Comparison of ENCODE assay signal across 22 cellular contexts in the genomic region with DNA sequence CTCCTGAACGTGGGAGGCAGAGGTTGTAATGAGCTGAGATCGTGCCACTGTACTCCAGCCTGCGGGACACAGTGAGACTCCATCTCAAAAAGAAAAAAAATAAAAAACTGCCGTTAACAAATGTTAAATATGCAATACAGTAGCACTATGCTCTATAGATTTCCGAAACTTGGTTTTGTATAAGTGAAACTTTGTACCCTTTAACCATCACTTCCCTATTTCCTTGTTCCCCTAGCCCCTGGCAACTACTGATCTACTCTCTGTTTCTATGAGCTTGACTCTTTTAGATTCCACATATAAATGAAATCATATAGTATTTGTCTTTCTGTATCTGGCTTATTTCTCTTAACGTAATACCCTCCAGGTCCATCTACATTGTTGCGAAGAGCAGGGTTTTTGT.
DNase-seq lines count a peak whose midpoint lies in the region; ATAC-seq lines count a peak whose summit lies in the region.
"Had no signal": no experiment of that assay in that cellular context is flagged by ENCODE, and none has a peak within 500 bp of the region (broad histone marks: within the 10 kb centered on the region; RNA-seq: fewer than 3 reads in every experiment).

No MANE protein-coding gene starts in this region.

- ATAC-seq in GM18909 (IDR thresholded peaks at IDR 0.05; ENCODE audit: poor library complexity, unreplicated experiment), result peak; percentile 43
- peak; percentile 59 for ATAC-seq in HG03103 (IDR thresholded peaks at IDR 0.05; ENCODE audit: low read depth, unreplicated experiment)
- ATAC-seq in naive B cell (ENCODE audit: low read depth in 2 of 2), result peak; percentile 63 to 73
- no peak for ATAC-seq in HG02763 (IDR thresholded peaks at IDR 0.05; ENCODE audit: unreplicated experiment)
- ATAC-seq: activated CD8-positive, alpha-beta T cell treated with anti-CD3 and anti-CD28 coated beads, Interleukin-2, amount 10 ng/mL, durations not matched to agents 7 days and 5 days; HCT116 had no signal

- no peaks in the 10 kb centered on the region for H3K36me3 Mint-ChIP-seq in naive B cell
- H3K36me3 Mint-ChIP-seq: type B pancreatic cell had no signal

- H3K9me3 Mint-ChIP-seq in naive B cell, result peaks cover 0 to 4% (median 0%) of the 10 kb centered on the region in 7 donors
- H3K9me3 Mint-ChIP-seq: CD4-positive, alpha-beta T cell; type B pancreatic cell had no signal

- H3K27ac Mint-ChIP-seq in naive B cell, result peak overlapping the region in 2 of 6 donors; percentile 74 to 90
- H3K27ac Mint-ChIP-seq: activated CD8-positive, alpha-beta T cell treated with anti-CD3 and anti-CD28 coated beads, Interleukin-2, amount 10 ng/mL, durations not matched to agents 7 days and 5 days; CD4-positive, alpha-beta T cell; type B pancreatic cell had no signal

- peak overlapping the region in 3 of 8 donors; percentile 7 to 35 (median 11) for H3K4me3 Mint-ChIP-seq in naive B cell
- H3K4me3 Mint-ChIP-seq: activated CD8-positive, alpha-beta T cell treated with anti-CD3 and anti-CD28 coated beads, Interleukin-2, amount 10 ng/mL, durations not matched to agents 7 days and 5 days; CD4-positive, alpha-beta T cell; type B pancreatic cell had no signal

- DNase-seq in MV-4-11 (lab: John Stamatoyannopoulos, UW), result peak; percentile 80
- no peak for DNase-seq in naive B cell
- DNase-seq in DMS153 (lab: John Stamatoyannopoulos, UW), result no peak
- DNase-seq in HT-29 (ENCODE audit: low spot score), result no peak
- no peak for DNase-seq in NCI-H2107 treated with DMSO at 0.1 percent for 48 hours (lab: John Stamatoyannopoulos, UW; ENCODE audit: unreplicated experiment)
- DNase-seq: activated CD8-positive, alpha-beta T cell treated with anti-CD3 and anti-CD28 coated beads, Interleukin-2, amount 10 ng/mL, durations not matched to agents 7 days and 5 days; activated effector memory CD4-positive, alpha-beta T cell treated with anti-CD3 and anti-CD28 coated beads, Interleukin-2, amount 50 U/mL, for 16 hours; activated T-cell treated with anti-CD3 and anti-CD28 coated beads for 4 hours; CD4-positive, alpha-beta T cell; effector CD4-positive, alpha-beta T cell; IMR-90; mammary epithelial cell; NCI-H1105 treated with DMSO at 0.1 percent for 48 hours; NCI-H446; NCI-H82; stimulated activated CD8-positive, alpha-beta memory T cell treated with anti-CD3 and anti-CD28 coated beads, Interleukin-4, amount 100 ng/mL, for 48 hours; T-helper 1 cell had no signal

- peaks cover 16 to 47% (median 31%) of the 10 kb centered on the region in 3 donors for H3K4me1 Mint-ChIP-seq in naive B cell

- no peaks in the 10 kb centered on the region for H3K27me3 Mint-ChIP-seq in naive B cell
- H3K27me3 Mint-ChIP-seq: CD4-positive, alpha-beta T cell; type B pancreatic cell had no signal
